ENCODE assay signal across 8 cellular contexts in the genomic region with DNA sequence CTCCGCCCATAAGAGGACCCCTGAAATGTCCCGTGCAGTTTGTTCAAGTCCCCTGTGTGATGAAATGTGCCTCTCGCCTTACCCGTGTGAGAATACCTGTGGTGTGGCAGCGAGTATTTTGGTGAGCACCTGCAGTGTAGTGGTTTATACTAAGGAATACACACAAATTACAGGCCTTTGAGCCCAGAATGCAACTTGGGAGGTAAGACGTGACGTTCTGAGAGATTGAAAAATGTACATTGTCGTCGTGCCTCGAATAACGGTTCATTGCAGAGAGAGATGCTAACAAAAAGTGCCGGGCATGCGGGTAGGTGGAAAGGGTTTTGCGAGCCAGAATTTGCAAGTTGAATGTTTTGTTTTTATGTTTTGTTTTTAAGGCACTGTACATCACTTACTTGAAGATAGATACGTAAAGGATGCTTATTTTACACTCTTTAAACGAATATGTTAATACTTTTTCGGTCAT. TPM values are rescaled to one million over a fixed set of nuclear protein-coding genes. Genes with fewer than 3 reads are reported as not detected.
DNase-seq lines count a peak whose midpoint lies in the region; ATAC-seq and TF ChIP-seq lines count a peak whose summit lies in the region.

No MANE protein-coding gene starts in this region.

- H4K20me1 ChIP-seq in smooth muscle cell (ENCODE audit: low read depth), result no peaks in the 10 kb centered on the region

- H3K36me3 ChIP-seq in smooth muscle cell (ENCODE audit: low read depth), result peaks cover 3% of the 10 kb centered on the region

- peak overlapping the region; percentile 96 for H3K4me3 ChIP-seq in fibroblast of villous mesenchyme (ENCODE audit: low read depth, low read length)
- H3K4me3 ChIP-seq in smooth muscle cell, result peak overlapping the region; percentile 78

- H3K27ac ChIP-seq in smooth muscle cell (ENCODE audit: low read depth), result peak overlapping the region; percentile 82

- H2AFZ ChIP-seq in smooth muscle cell (ENCODE audit: low read depth), result peak overlapping the region; percentile 97

- no peaks in the 10 kb centered on the region for H3K27me3 ChIP-seq in smooth muscle cell (ENCODE audit: low read depth)

- 14% methylated on average over 17 of the region's 17 CpGs for WGBS in smooth muscle cell (ENCODE audit: low lambda C conversion rate)

- peak; percentile 16 for ATAC-seq in HG02759 (IDR thresholded peaks at IDR 0.05; ENCODE audit: unreplicated experiment)

- peak; percentile 60 for DNase-seq in DMS153 treated with DMSO at 0.1 percent for 48 hours (lab: John Stamatoyannopoulos, UW; ENCODE audit: unreplicated experiment)
- no peak for DNase-seq in DMS153 (lab: John Stamatoyannopoulos, UW)
- no peak for DNase-seq in fibroblast of villous mesenchyme (ENCODE audit: low read depth)
- DNase-seq in smooth muscle cell (lab: John Stamatoyannopoulos, UW; ENCODE audit: unreplicated experiment), result no peak
- no peak for DNase-seq in posterior vena cava (ENCODE audit: low spot score)
- no peak for DNase-seq in kidney tubule cell (ENCODE audit: low spot score)

- no peaks in the 10 kb centered on the region for H3F3A ChIP-seq in smooth muscle cell (ENCODE audit: low read depth)

- TF ChIP-seq CTCF in fibroblast of villous mesenchyme (IDR thresholded peaks at IDR 0.05; ENCODE audit: insufficient read depth, low read depth, low read length), result no peak
- TF ChIP-seq CTCF in smooth muscle cell (IDR thresholded peaks at IDR 0.05; ENCODE audit: borderline replicate concordance, insufficient read depth, poor library complexity, severe bottlenecking), result no peak

- peak; percentile 25; the same call in 1 of the 2 replicates for TF ChIP-seq POLR2A in Raji (IDR thresholded peaks at IDR 0.05; ENCODE audit: insufficient read depth, low read depth, low read length)

- peak overlapping the region; percentile 90 for H3K9ac ChIP-seq in smooth muscle cell (ENCODE audit: low read depth)

- intact Hi-C loops in posterior vena cava (cut with DNase I), result no loop called here

- H3K4me2 ChIP-seq in smooth muscle cell, result peak overlapping the region; percentile 92

- peaks cover 15% of the 10 kb centered on the region for H3K4me1 ChIP-seq in smooth muscle cell (ENCODE audit: low read depth)

- H3K79me2 ChIP-seq in smooth muscle cell (ENCODE audit: low read depth), result peaks cover 21% of the 10 kb centered on the region

- H3K9me3 ChIP-seq in smooth muscle cell (replicated peaks; ENCODE audit: low read depth), result no peaks in the 10 kb centered on the region

RNA-seq across cellular contexts. Expression of a gene that starts 0.9 kb away (rescaled TPM):
- total RNA-seq in fibroblast of villous mesenchyme, result 26.7 and 39.3 TPM in 2 replicates
- total RNA-seq in smooth muscle cell, result 29.5 and 39.3 TPM in 2 replicates
- polyA plus RNA-seq in smooth muscle cell, result 11.7 and 14.4 TPM in 2 replicates
- 10 to 100 TPM; 16.0 to 31.3 TPM for total RNA-seq in posterior vena cava
